Comparison of ENCODE assay signal across 17 cellular contexts in genomic region chr7:47764746-47765145, GRCh38.
"Had no signal": no experiment of that assay in that cellular context is flagged by ENCODE, and none has a peak within 500 bp of the region (broad histone marks: within the 10 kb centered on the region; RNA-seq: fewer than 3 reads in every experiment).

No MANE protein-coding gene starts in this region.

- DNase-seq: activated B cell treated with CpG ODN at 0.5 μM for 24 hours; activated CD4-positive, alpha-beta T cell treated with anti-CD3 and anti-CD28 coated beads, Interleukin-2, amount 10 ng/mL, durations not matched to agents 7 days and 5 days; activated naive CD4-positive, alpha-beta T cell treated with anti-CD3 and anti-CD28 coated beads for 36 hours; activated T-cell treated with anti-CD3 and anti-CD28 coated beads for 4 hours; body of pancreas; effector memory CD8-positive, alpha-beta T cell; left colon; mammary epithelial cell; pancreas; retina; stimulated activated CD4-positive, alpha-beta T cell treated with anti-CD3 and anti-CD28 coated beads, Interleukin-4, amount 100 ng/mL, for 4 hours; T-helper 2 cell had no signal

- H3K9me3 Mint-ChIP-seq: activated B cell treated with CpG ODN at 0.5 μM for 24 hours; activated CD4-positive, alpha-beta T cell treated with anti-CD3 and anti-CD28 coated beads, Interleukin-2, amount 10 ng/mL, durations not matched to agents 7 days and 5 days; activated T-helper 17 cell treated with anti-CD3 and anti-CD28 coated beads, Interleukin-2, amount 50 U/mL, for 72 hours; dendritic cell treated with granulocyte-macrophage colony-stimulating factor and Interleukin-4, amounts not matched to agents 40 ng/mL and 50 ng/mL, for 4 days had no signal

- H3K27me3 Mint-ChIP-seq: activated B cell treated with CpG ODN at 0.5 μM for 24 hours; dendritic cell treated with granulocyte-macrophage colony-stimulating factor and Interleukin-4, amounts not matched to agents 40 ng/mL and 50 ng/mL, for 4 days; effector memory CD8-positive, alpha-beta T cell had no signal

- H3K4me3 ChIP-seq: body of pancreas, pancreas, skin epidermis, vagina had no signal

- H3K27me3 ChIP-seq: body of pancreas, pancreas, vagina had no signal

- H3K27ac ChIP-seq: body of pancreas had no signal

- H3K36me3 ChIP-seq: pancreas, vagina had no signal

- H3K4me1 Mint-ChIP-seq: activated CD4-positive, alpha-beta T cell treated with anti-CD3 and anti-CD28 coated beads, Interleukin-2, amount 10 ng/mL, durations not matched to agents 7 days and 5 days; activated T-helper 17 cell treated with anti-CD3 and anti-CD28 coated beads, Interleukin-2, amount 50 U/mL, for 72 hours had no signal

- H3K9me3 ChIP-seq: body of pancreas, pancreas, vagina had no signal

- H3K4me3 Mint-ChIP-seq: activated B cell treated with CpG ODN at 0.5 μM for 24 hours; activated CD4-positive, alpha-beta T cell treated with anti-CD3 and anti-CD28 coated beads, Interleukin-2, amount 10 ng/mL, durations not matched to agents 7 days and 5 days; activated naive CD4-positive, alpha-beta T cell treated with anti-CD3 and anti-CD28 coated beads for 36 hours; activated T-helper 17 cell treated with anti-CD3 and anti-CD28 coated beads, Interleukin-2, amount 50 U/mL, for 72 hours; dendritic cell treated with granulocyte-macrophage colony-stimulating factor and Interleukin-4, amounts not matched to agents 40 ng/mL and 50 ng/mL, for 4 days; effector memory CD8-positive, alpha-beta T cell; neural crest cell had no signal

- ATAC-seq: activated T-helper 17 cell treated with anti-CD3 and anti-CD28 coated beads, Interleukin-2, amount 50 U/mL, for 72 hours; body of pancreas; effector memory CD8-positive, alpha-beta T cell; left colon; pancreas had no signal

- H3K27ac Mint-ChIP-seq: activated B cell treated with CpG ODN at 0.5 μM for 24 hours; activated CD4-positive, alpha-beta T cell treated with anti-CD3 and anti-CD28 coated beads, Interleukin-2, amount 10 ng/mL, durations not matched to agents 7 days and 5 days; activated naive CD4-positive, alpha-beta T cell treated with anti-CD3 and anti-CD28 coated beads for 36 hours; activated T-helper 17 cell treated with anti-CD3 and anti-CD28 coated beads, Interleukin-2, amount 50 U/mL, for 72 hours; dendritic cell treated with granulocyte-macrophage colony-stimulating factor and Interleukin-4, amounts not matched to agents 40 ng/mL and 50 ng/mL, for 4 days; effector memory CD8-positive, alpha-beta T cell had no signal
